ENCODE assay signal across 8 cellular contexts in the genomic region with DNA sequence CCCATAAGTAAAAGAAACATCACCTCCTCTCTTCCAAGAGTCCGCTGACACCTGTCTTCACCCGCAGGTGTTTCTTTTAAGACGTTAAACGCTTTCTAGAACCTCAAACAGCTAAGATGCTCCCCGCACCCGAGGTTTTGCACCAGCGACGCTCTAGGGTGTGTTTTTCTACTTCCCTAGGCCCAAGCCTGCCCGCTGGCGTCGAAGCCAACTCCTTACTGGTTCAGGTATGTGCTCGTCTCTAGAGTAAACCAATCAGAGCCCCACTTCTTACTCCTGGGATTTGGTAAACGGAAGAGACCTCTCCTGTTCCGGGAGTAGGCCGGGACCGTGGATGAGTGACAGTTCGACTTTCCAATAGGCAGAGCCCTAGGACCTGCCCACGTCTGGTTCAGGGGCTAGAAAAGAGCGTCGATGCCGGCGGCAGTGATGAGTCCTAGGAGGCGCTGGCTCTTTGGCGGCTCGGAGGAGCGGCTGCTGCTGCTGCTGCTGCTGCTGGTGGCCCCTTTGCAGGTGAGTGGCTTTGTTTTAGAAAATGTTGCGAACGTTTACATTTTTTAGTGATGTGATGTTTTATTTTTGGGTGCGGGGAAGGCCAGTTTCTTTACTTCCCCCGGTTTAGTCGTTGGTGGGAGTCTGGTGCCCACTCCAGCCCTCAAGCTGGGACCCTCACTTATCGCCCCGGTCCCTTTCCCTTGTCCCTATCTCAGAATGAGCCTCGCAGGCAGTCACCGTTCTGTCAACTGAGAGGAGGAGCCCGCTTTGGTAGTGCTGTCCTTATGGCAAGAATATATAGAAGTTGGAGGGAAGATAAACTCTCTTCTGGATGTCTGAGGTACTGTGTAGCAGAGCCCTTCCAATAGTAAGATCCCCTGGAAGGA. TPM values are rescaled to one million over a fixed set of nuclear protein-coding genes. Genes with fewer than 3 reads are reported as not detected.
DNase-seq lines count a peak whose midpoint lies in the region; ATAC-seq and TF ChIP-seq lines count a peak whose summit lies in the region.

Gene BPGM, plus strand, starts transcription at position 429 of the 881 bp plus-strand sequence. CDS start 14,655 bp downstream, outside the sequence.

- H3K9ac ChIP-seq in GM23248 (peak within 1 kb of the TSS; percentile 94), fibroblast of lung (ENCODE audit: insufficient read depth, low read length) (peak within 1 kb of the TSS; percentile 67)

- no peak within 1 kb of the TSS for H3K27ac Mint-ChIP-seq in activated T-helper 1 cell treated with anti-CD3 and anti-CD28 coated beads, Interleukin-12 subunit alpha, Interleukin-12 subunit beta, Interleukin-2, Interleukin-4 antibody, amounts not matched to agents 30 ng/mL and 10 ng/mL and 1 ng/mL, durations not matched to agents 14 hours and 24 hours and 36 hours
- no peak within 1 kb of the TSS for H3K27ac Mint-ChIP-seq in naive thymus-derived CD4-positive, alpha-beta T cell
- H3K27ac Mint-ChIP-seq in stimulated activated naive B cell treated with anti-CD40 and anti-IgM and Interleukin-4, amounts not matched to agents 10 μg/mL and 1 μg/mL and 100 μg/mL, for 72 hours: no peak within 1 kb of the TSS

- intact Hi-C loops in activated T-helper 1 cell treated with anti-CD3 and anti-CD28 coated beads, Interleukin-12 subunit alpha, Interleukin-12 subunit beta, Interleukin-2, Interleukin-4 antibody, amounts not matched to agents 30 ng/mL and 10 ng/mL and 1 ng/mL, durations not matched to agents 14 hours and 24 hours and 36 hours (cut with micrococcal nuclease): loop anchor here (1.0 to 5.0 kb wide), 18 partner anchors 10 to 1564 kb away; partner anchors contain the start of genes AKR1B1, CHCHD3, CNOT4 and CYREN
- intact Hi-C loops in naive thymus-derived CD4-positive, alpha-beta T cell (cut with micrococcal nuclease): loop anchor here (1.0 to 5.0 kb wide), 25 partner anchors 8 to 1564 kb away; partner anchors contain the start of genes AGBL3 (in 2 of the 2), AKR1B1 (in 2 of the 2), CNOT4 (in 2 of the 2) and CYREN (in 2 of the 2)

- in situ Hi-C loops in GM23248 (cut with MboI): no loop called here

- H3K27ac ChIP-seq in GM23248 (peak within 1 kb of the TSS; percentile 83), fibroblast of lung (ENCODE audit: insufficient read depth, low read length) (peak within 1 kb of the TSS; percentile 85)
- H3K27ac ChIP-seq in naive thymus-derived CD4-positive, alpha-beta T cell (ENCODE audit: low read depth, low read length): peak within 1 kb of the TSS; percentile 85

- peaks cover 9% of the 10 kb centered on the region; the same call in 1 of the 2 replicates for H3F3A ChIP-seq in GM23248 (ENCODE audit: insufficient read depth)

- WGBS in GM23248 (ENCODE audit: low coverage in 1 of 2, low lambda C conversion rate in 2 of 2, missing lambda C conversion rate in 2 of 2), 2 experiments: 1% methylated on average over 35 to 36 of the region's 36 CpGs

- peak; percentile 97 for ATAC-seq in naive thymus-derived CD4-positive, alpha-beta T cell
- peak; percentile 96 to 97 for ATAC-seq in stimulated activated naive B cell treated with anti-CD40 and anti-IgM and Interleukin-4, amounts not matched to agents 10 μg/mL and 1 μg/mL and 100 μg/mL, for 72 hours (replicated peaks)

- H3K27me3 ChIP-seq in GM23248 (replicated peaks; ENCODE audit: insufficient read depth) (no peaks in the 10 kb centered on the region), fibroblast of lung (ENCODE audit: control insufficient read depth, insufficient read depth, low read length) (no peaks in the 10 kb centered on the region)
- H3K27me3 ChIP-seq in naive thymus-derived CD4-positive, alpha-beta T cell (ENCODE audit: control insufficient read depth in 2 of 2, insufficient read depth in 2 of 2, low read length in 2 of 2): no peaks in the 10 kb centered on the region

- H3K36me3 ChIP-seq in GM23248 (ENCODE audit: low read depth) (no peaks in the 10 kb centered on the region), fibroblast of lung (ENCODE audit: control insufficient read depth, insufficient read depth, low read length) (no peaks in the 10 kb centered on the region)
- no peaks in the 10 kb centered on the region for H3K36me3 ChIP-seq in naive thymus-derived CD4-positive, alpha-beta T cell (ENCODE audit: control insufficient read depth in 2 of 3, insufficient read depth in 3 of 3, low read length in 3 of 3)

- H3K9me3 ChIP-seq in GM23248 (ENCODE audit: low read depth): no peaks in the 10 kb centered on the region
- no peaks in the 10 kb centered on the region for H3K9me3 ChIP-seq in fibroblast of lung (ENCODE audit: control insufficient read depth, insufficient read depth, low read depth, low read length)
- no peaks in the 10 kb centered on the region for H3K9me3 ChIP-seq in naive thymus-derived CD4-positive, alpha-beta T cell (ENCODE audit: control insufficient read depth in 2 of 3, low read length in 3 of 3)

- H4K20me1 ChIP-seq in GM23248 (ENCODE audit: insufficient read depth) (no peaks in the 10 kb centered on the region), fibroblast of lung (ENCODE audit: control insufficient read depth, extremely low read depth, insufficient read depth, low read length) (no peaks in the 10 kb centered on the region)

- POLR2A ChIA-PET in naive thymus-derived CD4-positive, alpha-beta T cell (lab: Charles Lee): interaction anchor here (0.6 to 8.1 kb wide), 36 partner anchors 7 to 563 kb away, joined by 3 to 154 read pairs (median 4); partner anchors contain the start of genes AGBL3, CYREN and TMEM140

- peaks cover 9% of the 10 kb centered on the region for H3K9me3 Mint-ChIP-seq in activated T-helper 1 cell treated with anti-CD3 and anti-CD28 coated beads, Interleukin-12 subunit alpha, Interleukin-12 subunit beta, Interleukin-2, Interleukin-4 antibody, amounts not matched to agents 30 ng/mL and 10 ng/mL and 1 ng/mL, durations not matched to agents 14 hours and 24 hours and 36 hours
- H3K9me3 Mint-ChIP-seq in naive thymus-derived CD4-positive, alpha-beta T cell: peaks cover 0 to 7% (median 0%) of the 10 kb centered on the region in 11 donors
- peaks cover 2 to 4% of the 10 kb centered on the region in 2 donors for H3K9me3 Mint-ChIP-seq in stimulated activated naive B cell treated with anti-CD40 and anti-IgM and Interleukin-4, amounts not matched to agents 10 μg/mL and 1 μg/mL and 100 μg/mL, for 72 hours

- DNase-seq in EH (ENCODE audit: low read depth): peak; percentile 100
- DNase-seq in GM23248: peak; percentile 99
- peak; percentile 99 to 100 for DNase-seq in Kasumi-1 (lab: John Stamatoyannopoulos, UW)
- DNase-seq in RKO (ENCODE audit: low spot score): peak; percentile 100
- DNase-seq in activated T-helper 1 cell treated with anti-CD3 and anti-CD28 coated beads, Interleukin-12 subunit alpha, Interleukin-12 subunit beta, Interleukin-2, Interleukin-4 antibody, amounts not matched to agents 30 ng/mL and 10 ng/mL and 1 ng/mL, durations not matched to agents 14 hours and 24 hours and 36 hours (ENCODE audit: low spot score): peak; percentile 96
- peak; percentile 100 for DNase-seq in fibroblast of lung (ENCODE audit: low read depth in 2 of 2)
- DNase-seq in naive thymus-derived CD4-positive, alpha-beta T cell: peak; percentile 81 to 100 (median 98)
- peak; percentile 98 for DNase-seq in stimulated activated naive B cell treated with anti-CD40 and anti-IgM and Interleukin-4, amounts not matched to agents 10 μg/mL and 1 μg/mL and 100 μg/mL, for 72 hours

- peaks cover 37% of the 10 kb centered on the region for H3K4me1 Mint-ChIP-seq in activated T-helper 1 cell treated with anti-CD3 and anti-CD28 coated beads, Interleukin-12 subunit alpha, Interleukin-12 subunit beta, Interleukin-2, Interleukin-4 antibody, amounts not matched to agents 30 ng/mL and 10 ng/mL and 1 ng/mL, durations not matched to agents 14 hours and 24 hours and 36 hours (ENCODE audit: low read depth)
- peaks cover 21 to 45% (median 38%) of the 10 kb centered on the region in 7 donors for H3K4me1 Mint-ChIP-seq in naive thymus-derived CD4-positive, alpha-beta T cell
- H3K4me1 Mint-ChIP-seq in stimulated activated naive B cell treated with anti-CD40 and anti-IgM and Interleukin-4, amounts not matched to agents 10 μg/mL and 1 μg/mL and 100 μg/mL, for 72 hours: peaks cover 20 to 29% of the 10 kb centered on the region in 2 donors

- H3K9me2 ChIP-seq in GM23248 (ENCODE audit: insufficient read depth): no peaks in the 10 kb centered on the region

- peak within 1 kb of the TSS; percentile 88 for H3K4me3 ChIP-seq in GM23248
- H3K4me3 ChIP-seq in fibroblast of lung (replicated peaks in 1 of 4; ENCODE audit: control extremely low read depth in 1 of 4, insufficient read depth in 1 of 4, low read depth in 3 of 4, low read length in 4 of 4): peak within 1 kb of the TSS; percentile 79 to 96 (median 92)
- H3K4me3 ChIP-seq in naive thymus-derived CD4-positive, alpha-beta T cell (ENCODE audit: low read length): peak within 1 kb of the TSS; percentile 88

- no peak within 1 kb of the TSS for H3K4me3 Mint-ChIP-seq in activated T-helper 1 cell treated with anti-CD3 and anti-CD28 coated beads, Interleukin-12 subunit alpha, Interleukin-12 subunit beta, Interleukin-2, Interleukin-4 antibody, amounts not matched to agents 30 ng/mL and 10 ng/mL and 1 ng/mL, durations not matched to agents 14 hours and 24 hours and 36 hours
- no peak within 1 kb of the TSS for H3K4me3 Mint-ChIP-seq in naive thymus-derived CD4-positive, alpha-beta T cell
- H3K4me3 Mint-ChIP-seq in stimulated activated naive B cell treated with anti-CD40 and anti-IgM and Interleukin-4, amounts not matched to agents 10 μg/mL and 1 μg/mL and 100 μg/mL, for 72 hours: no peak within 1 kb of the TSS

- peak within 1 kb of the TSS; percentile 95 for H2AFZ ChIP-seq in GM23248
- peak within 1 kb of the TSS; percentile 61 for H2AFZ ChIP-seq in fibroblast of lung (ENCODE audit: low read length)

- H3K4me1 ChIP-seq in GM23248 (ENCODE audit: insufficient read depth) (peaks cover 38% of the 10 kb centered on the region), fibroblast of lung (ENCODE audit: control insufficient read depth, extremely low read depth, insufficient read depth, low read length) (peaks cover 4% of the 10 kb centered on the region)
- H3K4me1 ChIP-seq in naive thymus-derived CD4-positive, alpha-beta T cell (ENCODE audit: control insufficient read depth in 2 of 2, insufficient read depth in 2 of 2, low read length in 2 of 2): peaks cover 19 to 35% of the 10 kb centered on the region in 2 donors

- H3K4me2 ChIP-seq in GM23248 (ENCODE audit: unreplicated experiment): peak within 1 kb of the TSS; percentile 95
- H3K4me2 ChIP-seq in fibroblast of lung (ENCODE audit: extremely low read depth, insufficient read depth, low read length): peak within 1 kb of the TSS; percentile 89

- H3K79me2 ChIP-seq in GM23248 (ENCODE audit: insufficient read depth): peaks cover 60% of the 10 kb centered on the region
- H3K79me2 ChIP-seq in fibroblast of lung (ENCODE audit: control insufficient read depth, insufficient read depth, low read length): peaks cover 11% of the 10 kb centered on the region

- H3K27me3 Mint-ChIP-seq in activated T-helper 1 cell treated with anti-CD3 and anti-CD28 coated beads, Interleukin-12 subunit alpha, Interleukin-12 subunit beta, Interleukin-2, Interleukin-4 antibody, amounts not matched to agents 30 ng/mL and 10 ng/mL and 1 ng/mL, durations not matched to agents 14 hours and 24 hours and 36 hours (ENCODE audit: insufficient read depth): no peaks in the 10 kb centered on the region
- no peaks in the 10 kb centered on the region for H3K27me3 Mint-ChIP-seq in naive thymus-derived CD4-positive, alpha-beta T cell
- H3K27me3 Mint-ChIP-seq in stimulated activated naive B cell treated with anti-CD40 and anti-IgM and Interleukin-4, amounts not matched to agents 10 μg/mL and 1 μg/mL and 100 μg/mL, for 72 hours: no peaks in the 10 kb centered on the region

- H3K36me3 Mint-ChIP-seq in activated T-helper 1 cell treated with anti-CD3 and anti-CD28 coated beads, Interleukin-12 subunit alpha, Interleukin-12 subunit beta, Interleukin-2, Interleukin-4 antibody, amounts not matched to agents 30 ng/mL and 10 ng/mL and 1 ng/mL, durations not matched to agents 14 hours and 24 hours and 36 hours (ENCODE audit: low read depth): peaks cover 14% of the 10 kb centered on the region
- H3K36me3 Mint-ChIP-seq in naive thymus-derived CD4-positive, alpha-beta T cell: peaks cover 4 to 15% (median 9%) of the 10 kb centered on the region in 5 donors
- H3K36me3 Mint-ChIP-seq in stimulated activated naive B cell treated with anti-CD40 and anti-IgM and Interleukin-4, amounts not matched to agents 10 μg/mL and 1 μg/mL and 100 μg/mL, for 72 hours: peaks cover 14 to 26% of the 10 kb centered on the region in 2 donors

- peak in 1 of 2 donors; percentile 9 for TF ChIP-seq CTCF in fibroblast of lung (conservative IDR thresholded peaks at IDR 0.05 in 1 of 2, IDR thresholded peaks at IDR 0.05 in 1 of 2; ENCODE audit: low read depth in 1 of 2, low read length in 2 of 2)

- CTCF ChIA-PET in naive thymus-derived CD4-positive, alpha-beta T cell (lab: Charles Lee): interaction anchor here (0.7 to 3.0 kb wide), 11 partner anchors 12 to 339 kb away, joined by 3 to 32 read pairs (median 4); partner anchors contain the start of gene AGBL3

RNA-seq across cellular contexts. Expression of gene BPGM, which starts in this region (rescaled TPM):
- 33.3 and 37.4 TPM in 2 replicates for total RNA-seq in GM23248 (2014; rRNA removed; shearing (Covaris generic))
- polyA plus RNA-seq in GM23248 (2016; fragmentation: Nextera tagmentation; extraction: Ambion mirVana) (41.3 and 41.6 TPM in 2 replicates), fibroblast of lung (24.0 and 29.7 TPM in 2 replicates)
- 23.8 and 25.3 TPM in 2 replicates for total RNA-seq in activated T-helper 1 cell treated with anti-CD3 and anti-CD28 coated beads, Interleukin-12 subunit alpha, Interleukin-12 subunit beta, Interleukin-2, Interleukin-4 antibody, amounts not matched to agents 30 ng/mL and 10 ng/mL and 1 ng/mL, durations not matched to agents 14 hours and 24 hours and 36 hours
- 19.0 and 25.8 TPM in 2 replicates for total RNA-seq in fibroblast of lung
- polyA plus RNA-seq in fibroblast of lung (2012): 13.7 and 16.8 TPM in 2 replicates
- 1.6 TPM in 1 of 2 replicates, not detected in the other for polyA minus RNA-seq in fibroblast of lung (ENCODE audit: low replicate concordance)
- 10 to 100 TPM; 12.7 to 19.2 (median 14.2) TPM for total RNA-seq in naive thymus-derived CD4-positive, alpha-beta T cell
- polyA plus RNA-seq in naive thymus-derived CD4-positive, alpha-beta T cell: 10 to 100 TPM; 28.9 to 33.9 TPM

Comparison
In these comparisons a context has a peak if more than half of its experiments do, and no peak if none do; other contexts are left out.
1. Peak in every context shown above with its lines: DNase-seq, ATAC-seq, H3K4me3 ChIP-seq and H3K27ac ChIP-seq.